In the genomic region with DNA sequence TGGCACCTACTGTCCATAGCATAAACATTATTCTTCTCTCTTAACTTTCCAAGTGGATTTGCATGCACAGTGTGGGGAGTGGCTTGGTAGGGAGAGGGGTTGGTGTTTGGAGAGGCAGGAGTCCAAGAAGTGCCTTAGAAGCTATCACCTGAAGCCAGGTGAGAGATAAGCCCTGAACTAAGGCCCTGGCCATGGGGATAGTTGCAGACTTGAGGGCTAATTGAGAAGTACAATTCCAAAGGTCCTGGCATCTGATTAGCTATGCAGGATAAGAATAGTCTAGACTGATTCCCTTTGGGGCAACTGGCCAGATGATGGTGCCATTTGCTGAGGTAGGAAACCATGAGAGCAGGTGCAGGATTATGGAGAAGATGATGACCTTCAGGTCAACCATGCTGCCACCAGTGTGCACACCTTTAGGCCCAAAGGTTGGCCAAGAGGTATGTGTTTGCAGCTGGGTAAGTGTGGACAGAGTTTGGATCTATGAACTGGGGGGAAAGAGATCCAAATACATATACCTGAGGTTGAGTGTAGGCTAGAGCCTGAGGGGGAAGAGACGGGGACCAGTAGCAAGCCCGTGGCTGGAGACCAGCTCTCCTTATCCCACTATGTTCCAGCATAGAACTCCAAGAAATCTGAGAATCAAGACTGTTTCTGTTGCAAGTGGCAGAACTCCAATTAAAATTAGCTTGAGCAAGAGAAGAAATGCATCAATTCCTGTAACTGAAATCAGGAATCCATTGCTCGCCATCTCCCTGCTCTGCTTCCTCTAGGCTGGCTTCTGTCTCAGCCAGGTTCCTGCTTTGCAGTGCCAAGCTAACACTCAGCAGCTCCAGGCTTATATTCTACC, we compare ENCODE assay signal across 12 cellular contexts. TPM values are rescaled to one million over a fixed set of nuclear protein-coding genes. Genes with fewer than 3 reads are reported as not detected.
A peak's percentile ranks its signal among the peaks of the same experiment; 100 is the strongest.
DNase-seq lines count a peak whose midpoint lies in the region; ATAC-seq and TF ChIP-seq lines count a peak whose summit lies in the region.
"Had no signal": no experiment of that assay in that cellular context is flagged by ENCODE, and none has a peak within 500 bp of the region (broad histone marks: within the 10 kb centered on the region; RNA-seq: fewer than 3 reads in every experiment).

No MANE protein-coding gene starts in this region.

- peaks cover 16% of the 10 kb centered on the region for H3K36me3 Mint-ChIP-seq in activated CD4-positive, alpha-beta T cell treated with anti-CD3 and anti-CD28 coated beads, Interleukin-2, amount 10 ng/mL, durations not matched to agents 24 days and 14 days (ENCODE audit: low read depth)
- peaks cover 11% of the 10 kb centered on the region for H3K36me3 Mint-ChIP-seq in WTC11
- H3K36me3 Mint-ChIP-seq in stimulated activated memory B cell treated with anti-CD40 and anti-IgM and Interleukin-4, amounts not matched to agents 10 μg/mL and 1 μg/mL and 100 μg/mL, for 72 hours = peaks cover 4% of the 10 kb centered on the region

- H3K27me3 ChIP-seq in gastroesophageal sphincter = no peaks in the 10 kb centered on the region
- H3K27me3 ChIP-seq: uterus had no signal

- peak overlapping the region; percentile 12 for H3K4me3 Mint-ChIP-seq in activated CD4-positive, alpha-beta T cell treated with anti-CD3 and anti-CD28 coated beads, Interleukin-2, amount 10 ng/mL, durations not matched to agents 24 days and 14 days
- no peak overlapping the region; the same call in 1 of the 2 replicates for H3K4me3 Mint-ChIP-seq in WTC11
- H3K4me3 Mint-ChIP-seq in stimulated activated memory B cell treated with anti-CD40 and anti-IgM and Interleukin-4, amounts not matched to agents 10 μg/mL and 1 μg/mL and 100 μg/mL, for 72 hours = no peak overlapping the region

- no peaks in the 10 kb centered on the region for H3K9me3 ChIP-seq in gastroesophageal sphincter
- H3K9me3 ChIP-seq: uterus had no signal

- H3K4me1 Mint-ChIP-seq in activated CD4-positive, alpha-beta T cell treated with anti-CD3 and anti-CD28 coated beads, Interleukin-2, amount 10 ng/mL, durations not matched to agents 24 days and 14 days = peaks cover 34% of the 10 kb centered on the region
- H3K4me1 Mint-ChIP-seq in WTC11 = peaks cover 32% of the 10 kb centered on the region
- H3K4me1 Mint-ChIP-seq in stimulated activated memory B cell treated with anti-CD40 and anti-IgM and Interleukin-4, amounts not matched to agents 10 μg/mL and 1 μg/mL and 100 μg/mL, for 72 hours = peaks cover 39% of the 10 kb centered on the region

- no peaks in the 10 kb centered on the region for H3K9me3 Mint-ChIP-seq in activated CD4-positive, alpha-beta T cell treated with anti-CD3 and anti-CD28 coated beads, Interleukin-2, amount 10 ng/mL, durations not matched to agents 24 days and 14 days
- no peaks in the 10 kb centered on the region for H3K9me3 Mint-ChIP-seq in WTC11
- H3K9me3 Mint-ChIP-seq in stimulated activated memory B cell treated with anti-CD40 and anti-IgM and Interleukin-4, amounts not matched to agents 10 μg/mL and 1 μg/mL and 100 μg/mL, for 72 hours = no peaks in the 10 kb centered on the region

- H3K4me1 ChIP-seq in gastroesophageal sphincter = peaks cover 0 to 31% (median 8%) of the 10 kb centered on the region in 3 donors

- TF ChIP-seq CTCF in WTC11 (IDR thresholded peaks at IDR 0.05) = no peak
- TF ChIP-seq CTCF in gastroesophageal sphincter (IDR thresholded peaks at IDR 0.05) = no peak

- no peaks in the 10 kb centered on the region for H3K36me3 ChIP-seq in gastroesophageal sphincter
- H3K36me3 ChIP-seq: uterus had no signal

- H3K4me3 ChIP-seq in gastroesophageal sphincter = no peak overlapping the region
- H3K4me3 ChIP-seq: uterus had no signal

- H3K27me3 Mint-ChIP-seq in activated CD4-positive, alpha-beta T cell treated with anti-CD3 and anti-CD28 coated beads, Interleukin-2, amount 10 ng/mL, durations not matched to agents 24 days and 14 days = no peaks in the 10 kb centered on the region
- H3K27me3 Mint-ChIP-seq in WTC11 (ENCODE audit: low read depth) = peaks cover 10% of the 10 kb centered on the region
- no peaks in the 10 kb centered on the region for H3K27me3 Mint-ChIP-seq in stimulated activated memory B cell treated with anti-CD40 and anti-IgM and Interleukin-4, amounts not matched to agents 10 μg/mL and 1 μg/mL and 100 μg/mL, for 72 hours

- peak overlapping the region in 3 of 4 donors; percentile 93 to 97 (median 95) for H3K27ac ChIP-seq in gastroesophageal sphincter

- no peak for TF ChIP-seq POLR2A in gastroesophageal sphincter (IDR thresholded peaks at IDR 0.05)

- CTCF ChIA-PET in WTC11 (lab: Charles Lee) = interaction anchor here (0.7 to 11.7 kb wide), 11 partner anchors 11 to 339 kb away, joined by 3 to 320 read pairs (median 15); partner anchors contain the start of genes CARMIL3, EMC9 and IRF9

- POLR2A ChIA-PET in WTC11 (lab: Charles Lee) = interaction anchor here (1.9 to 6.5 kb wide), 4 partner anchors 11 to 43 kb away, joined by 9 to 67 read pairs (median 28); partner anchors contain the start of genes CARMIL3 and PSME1

- intact Hi-C loops in activated CD4-positive, alpha-beta T cell treated with anti-CD3 and anti-CD28 coated beads, Interleukin-2, amount 10 ng/mL, durations not matched to agents 24 days and 14 days (cut with micrococcal nuclease) = loop anchor here (5.0 kb wide), 1 partner anchor 105 kb away; the partner anchor contains the start of gene DHRS4L2

- ATAC-seq in WTC11 (no peak), gastroesophageal sphincter (no peak), GM21367 (IDR thresholded peaks at IDR 0.05; ENCODE audit: unreplicated experiment) (no peak)
- no peak for ATAC-seq in stimulated activated memory B cell treated with anti-CD40 and anti-IgM and Interleukin-4, amounts not matched to agents 10 μg/mL and 1 μg/mL and 100 μg/mL, for 72 hours

- H3K27ac Mint-ChIP-seq in activated CD4-positive, alpha-beta T cell treated with anti-CD3 and anti-CD28 coated beads, Interleukin-2, amount 10 ng/mL, durations not matched to agents 24 days and 14 days = peak overlapping the region; percentile 94
- H3K27ac Mint-ChIP-seq in WTC11 = peak overlapping the region; percentile 67; the same call in 1 of the 2 replicates
- peak overlapping the region; percentile 97 for H3K27ac Mint-ChIP-seq in stimulated activated memory B cell treated with anti-CD40 and anti-IgM and Interleukin-4, amounts not matched to agents 10 μg/mL and 1 μg/mL and 100 μg/mL, for 72 hours

- TF ChIP-seq EP300 in gastroesophageal sphincter (IDR thresholded peaks at IDR 0.05) = no peak

- WGBS in gastroesophageal sphincter (ENCODE audit: low coverage in 1 of 2), 2 donors = 94 to 100% methylated on average over 2 to 3 of the region's 3 CpGs

- DNase-seq in activated CD4-positive, alpha-beta T cell treated with anti-CD3 and anti-CD28 coated beads, Interleukin-2, amount 10 ng/mL, durations not matched to agents 24 days and 14 days = no peak
- DNase-seq in activated CD4-positive, alpha-beta T cell treated with anti-CD3 and anti-CD28 coated beads, Interleukin-2, amount 50 U/mL, for 48 hours = no peak
- no peak for DNase-seq in WTC11 (ENCODE audit: low spot score)
- DNase-seq in NCI-H187 (lab: John Stamatoyannopoulos, UW) = no peak
- DNase-seq in UCSD-AML1 (lab: John Stamatoyannopoulos, UW; ENCODE audit: unreplicated experiment) = no peak
- DNase-seq: GDM1, NCI-H2227 treated with DMSO at 0.1 percent for 48 hours, uterus had no signal

TF ChIP-seq in WTC11, 78 proteins besides CTCF, POLR2A, EP300 and RAD21:
- TF ChIP-seq CBFB (CRISPR knock-in tag; IDR thresholded peaks at IDR 0.05; ENCODE audit: low read depth) (no peak), GABPB1 (CRISPR knock-in tag; IDR thresholded peaks at IDR 0.05) (0 out of 2 replicates have a peak, but pooled peaks have one; percentile 36), FOXP1 (CRISPR knock-in tag; IDR thresholded peaks at IDR 0.05; ENCODE audit: borderline replicate concordance) (no peak), SOX15 (CRISPR knock-in tag; IDR thresholded peaks at IDR 0.05) (no peak), JUN (CRISPR knock-in tag; IDR thresholded peaks at IDR 0.05) (no peak), PREB (CRISPR knock-in tag; IDR thresholded peaks at IDR 0.05; ENCODE audit: borderline replicate concordance) (no peak), CREB1 (CRISPR knock-in tag; IDR thresholded peaks at IDR 0.05) (no peak)

RNA-seq across cellular contexts. Expression of gene PCK2, which starts 1.8 kb away (rescaled TPM):
- total RNA-seq in activated CD4-positive, alpha-beta T cell treated with anti-CD3 and anti-CD28 coated beads, Interleukin-2, amount 10 ng/mL, durations not matched to agents 24 days and 14 days = 63.6 and 64.2 TPM in 2 replicates
- total RNA-seq in WTC11 (2021) = 51.2 to 67.0 TPM (median 59.2 TPM) in 3 replicates
- 10 to 100 TPM in 3 of 4 donors, 1 to 10 TPM in 1; 9.2 to 14.9 (median 11.6) TPM for total RNA-seq in gastroesophageal sphincter

RNA-seq across cellular contexts. Expression of gene CPNE6, which starts 21.0 kb away (rescaled TPM):
- total RNA-seq in activated CD4-positive, alpha-beta T cell treated with anti-CD3 and anti-CD28 coated beads, Interleukin-2, amount 10 ng/mL, durations not matched to agents 24 days and 14 days = not detected in 2 replicates
- total RNA-seq in WTC11 (2021) (not detected in 3 replicates), gastroesophageal sphincter (1 to 10 TPM in 1 of 4 donors, not detected in 3; 1.5 TPM)
- total RNA-seq: renal cortical epithelial cell had no signal

RNA-seq across cellular contexts. Expression of gene DCAF11, which starts 22.2 kb away (rescaled TPM):
- 55.8 and 57.3 TPM in 2 replicates for total RNA-seq in activated CD4-positive, alpha-beta T cell treated with anti-CD3 and anti-CD28 coated beads, Interleukin-2, amount 10 ng/mL, durations not matched to agents 24 days and 14 days
- 73.6 to 90.2 TPM (median 77.3 TPM) in 3 replicates for total RNA-seq in WTC11 (2021)
- 10 to 100 TPM; 58.0 to 81.6 (median 71.6) TPM for total RNA-seq in gastroesophageal sphincter

RNA-seq across cellular contexts. Expression of gene NRL, which starts 22.4 kb away (rescaled TPM):
- 0.96 and 1.2 TPM in 2 replicates for total RNA-seq in activated CD4-positive, alpha-beta T cell treated with anti-CD3 and anti-CD28 coated beads, Interleukin-2, amount 10 ng/mL, durations not matched to agents 24 days and 14 days
- total RNA-seq in WTC11 (2021) (1.3 to 2.3 TPM (median 1.6 TPM) in 3 replicates), gastroesophageal sphincter (10 to 100 TPM in 1 of 4 donors, 1 to 10 TPM in 1, under 1 TPM in 1, not detected in 1; 0.81 to 10.4 (median 5.0) TPM)

RNA-seq across cellular contexts. Expression of gene FITM1, which starts 38.1 kb away (rescaled TPM):
- total RNA-seq in activated CD4-positive, alpha-beta T cell treated with anti-CD3 and anti-CD28 coated beads, Interleukin-2, amount 10 ng/mL, durations not matched to agents 24 days and 14 days = 0.26 and 0.54 TPM in 2 replicates
- total RNA-seq in WTC11 (2021) (0.25 to 0.39 TPM in 2 of 3 replicates, not detected in the other), gastroesophageal sphincter (under 1 TPM in 2 of 4 donors, not detected in 2; 0.27 to 0.67 TPM)
